Comparison of ENCODE assay signal across 9 cellular contexts in the genomic region with DNA sequence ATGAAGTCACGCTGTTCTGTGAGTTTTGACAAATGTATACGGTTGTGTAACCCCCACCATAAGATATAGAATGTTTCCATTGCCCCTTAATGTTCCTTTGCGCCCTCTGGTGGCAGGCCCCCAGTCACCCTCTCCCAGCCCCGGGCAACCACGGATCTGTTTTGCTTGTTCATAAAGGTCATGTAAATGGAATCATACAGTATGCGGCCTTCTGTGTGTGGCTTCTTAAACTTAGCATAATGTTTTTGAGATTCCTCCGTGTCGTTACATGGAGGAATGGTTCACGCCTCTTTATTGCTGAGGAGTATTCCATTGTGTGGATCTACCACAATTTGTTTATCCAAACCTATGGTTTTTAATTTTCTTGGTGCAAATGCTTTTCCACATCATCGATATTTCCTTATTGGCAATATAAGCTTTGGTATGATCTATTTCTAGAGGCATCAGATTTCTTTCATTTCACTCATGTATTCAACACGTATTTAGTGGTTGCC. TPM values are rescaled to one million over a fixed set of nuclear protein-coding genes. Genes with fewer than 3 reads are reported as not detected.
A peak's percentile ranks its signal among the peaks of the same experiment; 100 is the strongest.
DNase-seq lines count a peak whose midpoint lies in the region; ATAC-seq, FAIRE-seq and TF ChIP-seq lines count a peak whose summit lies in the region.
"Had no signal": no experiment of that assay in that cellular context is flagged by ENCODE, and none has a peak within 500 bp of the region (broad histone marks: within the 10 kb centered on the region; RNA-seq: fewer than 3 reads in every experiment).

No MANE protein-coding gene starts in this region.

- H3K9me3 ChIP-seq in pancreas (no peaks in the 10 kb centered on the region), upper lobe of right lung (no peaks in the 10 kb centered on the region)

- ATAC-seq in HG03565 (IDR thresholded peaks at IDR 0.05; ENCODE audit: unreplicated experiment) (peak; percentile 61), pancreas (peak; percentile 73 to 97 (median 90)), upper lobe of right lung (peak; percentile 91)

- H3K4me1 ChIP-seq in pancreas = no peaks in the 10 kb centered on the region
- H3K4me1 ChIP-seq in upper lobe of right lung = no peaks in the 10 kb centered on the region

- H3K27ac ChIP-seq in pancreas = no peak overlapping the region
- H3K27ac ChIP-seq in upper lobe of right lung = no peak overlapping the region

- peak; percentile 40 for DNase-seq in NK-92 treated with Interleukin-12 subunit alpha and Interleukin-12 subunit beta, amount 100 ng/mL, for 24 hours (lab: John Stamatoyannopoulos, UW)
- DNase-seq in NK-92 (lab: John Stamatoyannopoulos, UW; ENCODE audit: unreplicated experiment) (no peak), RPMI7951 (ENCODE audit: low read depth) (peak; percentile 32), fibroblast of villous mesenchyme (ENCODE audit: low read depth) (peak; percentile 52), pancreas (peak; percentile 51 to 89 (median 67)), upper lobe of right lung (peak; percentile 86)
- DNase-seq in activated T-helper 1 cell treated with anti-CD3 and anti-CD28 coated beads, Interleukin-2, amount 50 U/mL, for 16 hours (ENCODE audit: low read depth in 1 of 2, low spot score in 1 of 2) = peak; percentile 57 to 63

- intact Hi-C loops in pancreas (cut with DNase I) (no loop called here), upper lobe of right lung (cut with DNase I) (no loop called here)

- TF ChIP-seq CTCF in fibroblast of villous mesenchyme (IDR thresholded peaks at IDR 0.05; ENCODE audit: insufficient read depth, low read depth, low read length) = peak; percentile 77
- TF ChIP-seq CTCF in pancreas (IDR thresholded peaks at IDR 0.05) = peak; percentile 56 to 84 (median 75)
- TF ChIP-seq CTCF in upper lobe of right lung (IDR thresholded peaks at IDR 0.05) = peak; percentile 89

- no peaks in the 10 kb centered on the region for H3K36me3 ChIP-seq in pancreas
- H3K36me3 ChIP-seq in upper lobe of right lung = no peaks in the 10 kb centered on the region

- no peak overlapping the region for H3K4me3 ChIP-seq in fibroblast of villous mesenchyme (ENCODE audit: low read depth, low read length)
- no peak overlapping the region for H3K4me3 ChIP-seq in pancreas
- no peak overlapping the region for H3K4me3 ChIP-seq in upper lobe of right lung

- 32 to 40% methylated on average over 11 of the region's 11 CpGs for WGBS in pancreas, 2 donors

- no peaks in the 10 kb centered on the region for H3K27me3 ChIP-seq in pancreas
- H3K27me3 ChIP-seq in upper lobe of right lung = no peaks in the 10 kb centered on the region

- peak; percentile 34 for FAIRE-seq in pancreas (lab: Jason Lieb, UNC)
- FAIRE-seq: G401.6 had no signal

RNA-seq across cellular contexts. Expression of a gene that starts 28.4 kb away (rescaled TPM):
- total RNA-seq in RPMI7951 (2014; rRNA removed; shearing (Covaris generic)) = 24.5 and 29.1 TPM in 2 replicates
- total RNA-seq in fibroblast of villous mesenchyme (17.7 and 24.2 TPM in 2 replicates), pancreas (10 to 100 TPM; 11.5 to 17.6 (median 16.0) TPM), upper lobe of right lung (32.9 TPM)
- 10 to 100 TPM in 1 of 2 donors, 1 to 10 TPM in 1; 6.5 to 16.0 TPM for polyA plus RNA-seq in pancreas
